Comparison of ENCODE assay signal across 8 cellular contexts in the genomic region with DNA sequence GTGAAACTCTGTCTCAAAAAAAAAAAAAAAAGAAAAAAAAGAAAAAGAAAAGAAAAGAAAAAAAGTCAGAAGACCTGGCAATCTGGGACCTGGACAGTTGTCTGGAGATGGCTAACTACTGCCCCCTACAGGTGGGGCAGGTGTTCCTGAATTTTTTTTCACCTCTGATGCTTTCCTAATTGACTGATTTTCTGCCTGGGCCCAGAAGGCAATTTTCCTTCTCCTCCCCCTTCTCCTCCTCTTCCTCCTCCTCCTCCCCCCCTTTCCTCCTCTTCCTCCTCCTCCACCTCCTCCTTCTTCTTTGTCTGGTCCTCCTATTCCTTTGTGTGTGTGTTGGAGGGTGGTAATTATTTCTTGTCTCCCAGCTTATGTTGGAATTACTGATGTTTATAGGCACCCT. TPM values are rescaled to one million over a fixed set of nuclear protein-coding genes. Genes with fewer than 3 reads are reported as not detected.
DNase-seq lines count a peak whose midpoint lies in the region; ATAC-seq and TF ChIP-seq lines count a peak whose summit lies in the region.

No MANE protein-coding gene starts in this region.

- peak; percentile 26 for DNase-seq in A172 (ENCODE audit: low spot score)
- peak; percentile 31 for DNase-seq in ELR (ENCODE audit: low read depth)
- DNase-seq in NCI-H69 (lab: John Stamatoyannopoulos, UW): peak; percentile 48
- peak; percentile 67 for DNase-seq in epithelial cell of esophagus (ENCODE audit: low read depth)
- DNase-seq in naive thymus-derived CD8-positive, alpha-beta T cell: no peak
- no peak for DNase-seq in DMS79 treated with DMSO at 0.1 percent for 48 hours (lab: John Stamatoyannopoulos, UW)
- no peak for DNase-seq in mesenchymal stem cell

- H3K4me3 ChIP-seq in epithelial cell of esophagus (ENCODE audit: low read length): no peak overlapping the region
- no peak overlapping the region for H3K4me3 ChIP-seq in mesenchymal stem cell (ENCODE audit: insufficient read depth in 1 of 2, low read depth in 1 of 2, low read length in 2 of 2)

- H3K27ac Mint-ChIP-seq in naive thymus-derived CD8-positive, alpha-beta T cell: no peak overlapping the region

- H3K18ac ChIP-seq in mesenchymal stem cell (ENCODE audit: low read depth in 1 of 2, low read length in 2 of 2): no peak overlapping the region

- no peak overlapping the region for H2BK12ac ChIP-seq in mesenchymal stem cell (ENCODE audit: low read length in 2 of 2)

- no peaks in the 10 kb centered on the region for H3K4me1 ChIP-seq in mesenchymal stem cell (ENCODE audit: control insufficient read depth, insufficient read depth, low read depth, low read length)

- H2AK5ac ChIP-seq in mesenchymal stem cell (ENCODE audit: low read length, severe bottlenecking): no peak overlapping the region

- H3K79me1 ChIP-seq in mesenchymal stem cell (replicated peaks; ENCODE audit: low read length, poor library complexity, severe bottlenecking): no peaks in the 10 kb centered on the region

- H3K27me3 Mint-ChIP-seq in naive thymus-derived CD8-positive, alpha-beta T cell: peaks cover 5 to 16% (median 12%) of the 10 kb centered on the region in 5 donors

- H2BK15ac ChIP-seq in mesenchymal stem cell (ENCODE audit: low read depth, poor library complexity, severe bottlenecking): no peak overlapping the region

- no peak overlapping the region for H4K8ac ChIP-seq in mesenchymal stem cell (ENCODE audit: low read length)

- peaks cover 0 to 7% (median 0%) of the 10 kb centered on the region in 9 donors for H3K9me3 Mint-ChIP-seq in naive thymus-derived CD8-positive, alpha-beta T cell

- H3K4ac ChIP-seq in mesenchymal stem cell (ENCODE audit: low read depth in 1 of 2, low read length in 2 of 2): no peak overlapping the region

- no peak overlapping the region for H3K4me3 Mint-ChIP-seq in naive thymus-derived CD8-positive, alpha-beta T cell

- H3K9ac ChIP-seq in mesenchymal stem cell (ENCODE audit: low read length): no peak overlapping the region

- no peak overlapping the region for H3K27ac ChIP-seq in mesenchymal stem cell (ENCODE audit: low read length, poor library complexity, severe bottlenecking)

- no peak overlapping the region for H3K14ac ChIP-seq in mesenchymal stem cell (ENCODE audit: low read length in 2 of 2)

- no peaks in the 10 kb centered on the region for H3K4me1 Mint-ChIP-seq in naive thymus-derived CD8-positive, alpha-beta T cell

- H2BK5ac ChIP-seq in mesenchymal stem cell (ENCODE audit: low read depth, low read length, poor library complexity, severe bottlenecking): no peak overlapping the region

- H4K91ac ChIP-seq in mesenchymal stem cell (ENCODE audit: low read length): no peak overlapping the region

- no peak overlapping the region for H2AFZ ChIP-seq in mesenchymal stem cell (ENCODE audit: low read depth, low read length)

- H3K36me3 ChIP-seq in mesenchymal stem cell (ENCODE audit: control insufficient read depth in 1 of 2, insufficient read depth in 2 of 2, low read depth in 1 of 2, low read length in 2 of 2): no peaks in the 10 kb centered on the region

- H3K9me3 ChIP-seq in mesenchymal stem cell (ENCODE audit: control insufficient read depth, low read length): no peaks in the 10 kb centered on the region

- TF ChIP-seq CTCF in epithelial cell of esophagus (IDR thresholded peaks at IDR 0.05; ENCODE audit: insufficient read depth, low read depth, low read length, missing control alignments): peak; percentile 64

- no peaks in the 10 kb centered on the region for H3K36me3 Mint-ChIP-seq in naive thymus-derived CD8-positive, alpha-beta T cell

- POLR2A ChIA-PET in naive thymus-derived CD8-positive, alpha-beta T cell (lab: Charles Lee): no interaction called here

- no peak overlapping the region for H2BK120ac ChIP-seq in mesenchymal stem cell (ENCODE audit: low read depth, low read length)

- no peak overlapping the region for H3K4me2 ChIP-seq in mesenchymal stem cell (ENCODE audit: low read length, poor library complexity, severe bottlenecking)

- H3K23ac ChIP-seq in mesenchymal stem cell (ENCODE audit: low read length in 2 of 2): no peak overlapping the region

- peaks cover 0 to 4% of the 10 kb centered on the region in 2 experiments for H3K27me3 ChIP-seq in mesenchymal stem cell (ENCODE audit: control insufficient read depth in 1 of 2, insufficient read depth in 1 of 2, low read length in 2 of 2)

- ATAC-seq in naive thymus-derived CD8-positive, alpha-beta T cell: no peak
- no peak for ATAC-seq in HG02610 (IDR thresholded peaks at IDR 0.05; ENCODE audit: unreplicated experiment)

RNA-seq across cellular contexts. Expression of a gene that starts 26.7 kb away (rescaled TPM):
- total RNA-seq in A172 (2014; rRNA removed; shearing (Covaris generic)): 1.6 and 1.9 TPM in 2 replicates
- total RNA-seq in naive thymus-derived CD8-positive, alpha-beta T cell: not detected
- polyA plus RNA-seq in naive thymus-derived CD8-positive, alpha-beta T cell: not detected
- 0.06 TPM for polyA plus RNA-seq in mesenchymal stem cell (2013, experiment 1 of 2)
- 0.05 TPM for polyA plus RNA-seq in mesenchymal stem cell (2013, experiment 2 of 2)

Comparison
In these comparisons a context has a peak if more than half of its experiments do, and no peak if none do; other contexts are left out.
1. DNase-seq: peak in A172 (single experiment), ELR (single experiment), NCI-H69 (single experiment) and epithelial cell of esophagus (single experiment); none in naive thymus-derived CD8-positive, alpha-beta T cell (0 of 10), DMS79 treated with DMSO at 0.1 percent for 48 hours (single experiment) and mesenchymal stem cell (single experiment).